ENCODE assay signal across 8 cellular contexts in the genomic region with DNA sequence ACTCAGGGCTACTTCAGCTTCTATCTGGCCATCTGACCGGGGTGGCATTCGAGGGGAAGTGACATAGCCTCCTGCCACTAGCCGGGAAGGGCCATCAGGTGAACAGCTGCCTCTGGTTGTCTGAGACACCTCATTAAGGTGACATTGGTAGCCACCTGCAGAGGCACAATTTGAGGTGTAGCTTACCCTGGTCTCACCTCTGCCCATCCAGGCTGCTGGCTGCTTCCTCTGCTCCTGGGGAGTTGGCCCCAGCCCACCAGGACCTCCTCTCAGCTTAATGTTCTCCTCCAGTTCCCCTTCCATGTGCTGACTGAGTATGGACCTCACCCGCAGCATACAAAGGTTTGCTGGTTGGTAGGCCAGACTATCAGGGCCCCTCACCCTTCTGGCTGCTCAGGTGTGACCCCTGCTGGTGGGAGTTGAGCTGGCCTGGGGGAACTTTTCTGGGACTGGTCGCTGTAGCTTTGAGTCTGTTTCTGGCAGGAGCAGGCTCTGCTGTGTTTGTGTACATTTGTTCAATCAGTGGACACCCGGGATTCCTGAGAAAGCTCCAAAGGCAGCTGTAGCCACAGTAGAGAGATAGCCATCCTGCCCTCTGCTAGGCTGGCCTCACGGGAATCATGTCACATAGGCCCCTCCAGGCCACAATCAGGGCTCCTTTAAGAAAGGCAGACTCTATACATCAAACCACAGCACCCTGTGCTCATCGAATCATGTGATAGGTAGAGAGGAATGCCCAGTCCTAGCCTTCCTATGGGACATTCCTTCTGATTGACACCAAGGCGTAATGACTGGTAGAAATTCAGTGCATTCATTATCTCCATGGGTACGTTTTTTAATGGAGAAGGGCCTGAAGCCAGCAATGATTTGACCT.
DNase-seq lines count a peak whose midpoint lies in the region; ATAC-seq and TF ChIP-seq lines count a peak whose summit lies in the region.

No MANE protein-coding gene starts in this region.

- H3K4me3 Mint-ChIP-seq in WTC11 = no peak overlapping the region

- H2AFZ ChIP-seq in mammary epithelial cell (ENCODE audit: low read depth, low read length) = no peak overlapping the region

- TF ChIP-seq CTCF in WTC11 (IDR thresholded peaks at IDR 0.05) = peak; percentile 57
- peak; percentile 58 to 72 for TF ChIP-seq CTCF in mammary epithelial cell (conservative IDR thresholded peaks at IDR 0.05 in 1 of 2, IDR thresholded peaks at IDR 0.05 in 1 of 2; ENCODE audit: extremely low read depth in 1 of 2, insufficient read depth in 1 of 2, low read depth in 1 of 2, low read length in 2 of 2)

- H3K4me3 ChIP-seq in mammary epithelial cell (replicated peaks in 1 of 3; ENCODE audit: insufficient read depth in 1 of 3, low read depth in 2 of 3, low read length in 3 of 3) = no peak overlapping the region

- BruUV-seq in mammary epithelial cell (replicated peaks; lab: Mats Ljungman, UMichigan) = no TSS peak

- in situ Hi-C loops in mammary epithelial cell (cut with MboI; ENCODE audit: low sequenced_read_pairs in 2 of 2) = no loop called here

- no peaks in the 10 kb centered on the region for H3K9me3 Mint-ChIP-seq in WTC11

- 72% methylated on average over 10 of the region's 10 CpGs for WGBS in mammary epithelial cell (ENCODE audit: low coverage, missing lambda C conversion rate)

- no peaks in the 10 kb centered on the region for H3K79me2 ChIP-seq in mammary epithelial cell (ENCODE audit: insufficient read depth, low read length)

- H3K9ac ChIP-seq in mammary epithelial cell (ENCODE audit: insufficient read depth, low read length) = no peak overlapping the region

- no peak overlapping the region for H3K27ac Mint-ChIP-seq in WTC11

- H3K36me3 ChIP-seq in mammary epithelial cell (ENCODE audit: insufficient read depth, low read length) = no peaks in the 10 kb centered on the region

- intact Hi-C loops in mammary epithelial cell (cut with micrococcal nuclease) = loop anchor here (1.0 to 10.0 kb wide), 3 partner anchors 115 to 341 kb away; no protein-coding TSS in a partner anchor

- H3K36me3 Mint-ChIP-seq in WTC11 = no peaks in the 10 kb centered on the region

- no peaks in the 10 kb centered on the region for H4K20me1 ChIP-seq in mammary epithelial cell (ENCODE audit: insufficient read depth, low read length)

- no peak overlapping the region for H3K4me2 ChIP-seq in mammary epithelial cell (ENCODE audit: insufficient read depth, low read depth, low read length)

- dilution Hi-C loops in mammary epithelial cell (cut with HindIII; ENCODE audit: low sequenced_read_pairs) = no loop called here

- no peaks in the 10 kb centered on the region for H3K9me3 ChIP-seq in mammary epithelial cell (replicated peaks; ENCODE audit: insufficient read depth, low read length)

- ATAC-seq in WTC11 = peak; percentile 93

- H3K27ac ChIP-seq in mammary epithelial cell (ENCODE audit: insufficient read depth, low read depth, low read length) = no peak overlapping the region

- CTCF ChIA-PET in WTC11 (lab: Charles Lee) = interaction anchor here (0.6 to 3.5 kb wide), 40 partner anchors 10 to 938 kb away, joined by 3 to 50 read pairs (median 5); no protein-coding TSS in a partner anchor
- CTCF ChIA-PET in mammary epithelial cell (lab: Charles Lee; ENCODE audit: low non-redundant PET) = interaction anchor here (0.6 to 0.7 kb wide), 2 partner anchors 115 to 541 kb away, joined by 3 to 4 read pairs; no protein-coding TSS in a partner anchor

- peaks cover 12% of the 10 kb centered on the region for H3K4me1 Mint-ChIP-seq in WTC11

- DNase-seq in GM04504 (ENCODE audit: low read depth) (peak; percentile 7), KG1 (lab: John Stamatoyannopoulos, UW) (peak; percentile 13), WTC11 (ENCODE audit: low spot score) (peak; percentile 86), mammary epithelial cell (peak; percentile 9), kidney glomerular epithelial cell (lab: John Stamatoyannopoulos, UW) (peak; percentile 21), NCI-H226 (no peak), NCI-H2171 treated with DMSO at 0.1 percent for 48 hours (lab: John Stamatoyannopoulos, UW) (no peak)
- peak; percentile 58 to 69 for DNase-seq in stimulated activated CD4-positive, alpha-beta T cell treated with anti-CD3 and anti-CD28 coated beads, Interleukin-4, amount 100 ng/mL, for 4 hours

- peaks cover 4% of the 10 kb centered on the region for H3K4me1 ChIP-seq in mammary epithelial cell (ENCODE audit: insufficient read depth, low read length)

- H3K27me3 ChIP-seq in mammary epithelial cell (ENCODE audit: insufficient read depth, low read length) = no peaks in the 10 kb centered on the region

- POLR2A ChIA-PET in WTC11 (lab: Charles Lee) = no interaction called here

- H3K27me3 Mint-ChIP-seq in WTC11 (ENCODE audit: low read depth) = no peaks in the 10 kb centered on the region; the same call in 1 of the 2 replicates

TF ChIP-seq in WTC11, 78 proteins besides CTCF, POLR2A, EP300 and RAD21 (continues in another document):
- TF ChIP-seq ATF2 (CRISPR knock-in tag; IDR thresholded peaks at IDR 0.05; ENCODE audit: borderline replicate concordance, low read depth) (no peak), ZNF317 (CRISPR knock-in tag; IDR thresholded peaks at IDR 0.05; ENCODE audit: borderline replicate concordance, low read depth) (no peak), ATF1 (CRISPR knock-in tag; IDR thresholded peaks at IDR 0.05) (no peak), GABPB1 (CRISPR knock-in tag; IDR thresholded peaks at IDR 0.05) (no peak), NFE2L1 (CRISPR knock-in tag; IDR thresholded peaks at IDR 0.05) (no peak), IRF2 (CRISPR knock-in tag; IDR thresholded peaks at IDR 0.05; ENCODE audit: borderline replicate concordance, low read depth) (no peak), ZNF121 (CRISPR knock-in tag; IDR thresholded peaks at IDR 0.05) (peak; percentile 86), KAT7 (CRISPR knock-in tag; IDR thresholded peaks at IDR 0.05; ENCODE audit: borderline replicate concordance) (no peak), HMGXB4 (CRISPR knock-in tag; IDR thresholded peaks at IDR 0.05) (0 out of 2 replicates have a peak, but pooled peaks have one; percentile 27), HMGA2 (CRISPR knock-in tag; IDR thresholded peaks at IDR 0.05) (no peak), ELF4 (CRISPR knock-in tag; IDR thresholded peaks at IDR 0.05; ENCODE audit: low read depth) (no peak), MLX (CRISPR knock-in tag; IDR thresholded peaks at IDR 0.05) (no peak), NFYB (CRISPR knock-in tag; conservative IDR thresholded peaks at IDR 0.05; ENCODE audit: low read depth) (no peak), ATF6 (CRISPR knock-in tag; IDR thresholded peaks at IDR 0.05) (no peak), MAX (CRISPR knock-in tag; IDR thresholded peaks at IDR 0.05) (no peak), NR3C1 (CRISPR knock-in tag; conservative IDR thresholded peaks at IDR 0.05; ENCODE audit: low read depth) (no peak), SP1 (CRISPR knock-in tag; conservative IDR thresholded peaks at IDR 0.05) (no peak)

Comparison
In these comparisons a context has a peak if more than half of its experiments do, and no peak if none do; other contexts are left out.
1. DNase-seq: peak in GM04504 (single experiment), KG1 (single experiment), WTC11 (single experiment), mammary epithelial cell (single experiment), kidney glomerular epithelial cell (single experiment) and stimulated activated CD4-positive, alpha-beta T cell treated with anti-CD3 and anti-CD28 coated beads, Interleukin-4, amount 100 ng/mL, for 4 hours (2 of 2); none in NCI-H226 (single experiment) and NCI-H2171 treated with DMSO at 0.1 percent for 48 hours (single experiment).